In genomic region chr16:64771273-64771672, GRCh38 we compare ENCODE assay signal across 22 cellular contexts.
DNase-seq lines count a peak whose midpoint lies in the region; ATAC-seq, FAIRE-seq and TF ChIP-seq lines count a peak whose summit lies in the region.
"Had no signal": no experiment of that assay in that cellular context is flagged by ENCODE, and none has a peak within 500 bp of the region (broad histone marks: within the 10 kb centered on the region; RNA-seq: fewer than 3 reads in every experiment).

No MANE protein-coding gene starts in this region.

- no peaks in the 10 kb centered on the region for H3K4me1 ChIP-seq in spleen
- H3K4me1 ChIP-seq in mammary epithelial cell (ENCODE audit: insufficient read depth, low read length): no peaks in the 10 kb centered on the region
- H3K4me1 ChIP-seq: BE2C, Caco-2 had no signal

- intact Hi-C loops in spleen (cut with DNase I; ENCODE audit: low total_unique reads) (no loop called here), mammary epithelial cell (cut with micrococcal nuclease) (no loop called here)

- dilution Hi-C loops in mammary epithelial cell (cut with HindIII; ENCODE audit: low sequenced_read_pairs): no loop called here

- ATAC-seq in esophagus mucosa (peak; percentile 54), GM21390 (IDR thresholded peaks at IDR 0.05; ENCODE audit: unreplicated experiment) (no peak)
- ATAC-seq: GM23338, HCT116 had no signal

- H3K36me3 ChIP-seq in bronchial epithelial cell (ENCODE audit: control insufficient read depth, insufficient read depth, low read length): no peaks in the 10 kb centered on the region
- no peaks in the 10 kb centered on the region for H3K36me3 ChIP-seq in spleen
- H3K36me3 ChIP-seq in mammary epithelial cell (ENCODE audit: insufficient read depth, low read length): no peaks in the 10 kb centered on the region
- H3K36me3 ChIP-seq: BE2C had no signal

- H3K4me2 ChIP-seq in mammary epithelial cell (ENCODE audit: insufficient read depth, low read depth, low read length): no peak overlapping the region
- H3K4me2 ChIP-seq: GM23338 had no signal

- no peak for TF ChIP-seq POLR2A in spleen (IDR thresholded peaks at IDR 0.05)

- no peak overlapping the region for H3K9ac ChIP-seq in mammary epithelial cell (ENCODE audit: insufficient read depth, low read length)

- DNase-seq in RPMI8226: peak; percentile 9
- peak; percentile 23 for DNase-seq in bronchial epithelial cell (ENCODE audit: low read depth)
- DNase-seq in spleen: peak; percentile 60
- DNase-seq in stimulated activated CD4-positive, alpha-beta T cell treated with anti-CD3 and anti-CD28 coated beads, Interleukin-4, amount 100 ng/mL, for 1 hour: no peak
- DNase-seq in mammary epithelial cell: no peak
- DNase-seq: ACHN; BE2C; C1 segment of cervical spinal cord; Caco-2; CD4-positive, alpha-beta T cell; GDM1; HFFc6 had no signal

- no peak for TF ChIP-seq CTCF in bronchial epithelial cell (IDR thresholded peaks at IDR 0.05; ENCODE audit: insufficient read depth, low read length, severe bottlenecking)
- no peak for TF ChIP-seq CTCF in spleen (IDR thresholded peaks at IDR 0.05 in 8 of 11, conservative IDR thresholded peaks at IDR 0.05 in 3 of 11)
- no peak for TF ChIP-seq CTCF in mammary epithelial cell (conservative IDR thresholded peaks at IDR 0.05 in 1 of 2, IDR thresholded peaks at IDR 0.05 in 1 of 2; ENCODE audit: extremely low read depth in 1 of 2, insufficient read depth in 1 of 2, low read depth in 1 of 2, low read length in 2 of 2)

- BruUV-seq in mammary epithelial cell (replicated peaks; lab: Mats Ljungman, UMichigan): no TSS peak

- no peaks in the 10 kb centered on the region for H4K20me1 ChIP-seq in mammary epithelial cell (ENCODE audit: insufficient read depth, low read length)

- in situ Hi-C loops in mammary epithelial cell (cut with MboI; ENCODE audit: low sequenced_read_pairs in 2 of 2): no loop called here

- H2AFZ ChIP-seq in mammary epithelial cell (ENCODE audit: low read depth, low read length): no peak overlapping the region
- H2AFZ ChIP-seq: GM23338 had no signal

- WGBS in spleen, 5 donors: 89 to 96% (median 94%) methylated on average over 11 to 13 of the region's 13 CpGs
- 7% methylated on average over 13 of the region's 13 CpGs for WGBS in mammary epithelial cell (ENCODE audit: low coverage, missing lambda C conversion rate)

- FAIRE-seq in bronchial epithelial cell (lab: Jason Lieb, UNC): no peak
- FAIRE-seq: A204.1, D721Med, GM12892, GM18507, H54 had no signal

- CTCF ChIA-PET in mammary epithelial cell (lab: Charles Lee; ENCODE audit: low non-redundant PET): no interaction called here

- no peaks in the 10 kb centered on the region for H3K79me2 ChIP-seq in mammary epithelial cell (ENCODE audit: insufficient read depth, low read length)

- peaks cover 0 to 21% (median 3%) of the 10 kb centered on the region in 8 donors for H3K9me3 ChIP-seq in spleen
- H3K9me3 ChIP-seq in mammary epithelial cell (replicated peaks; ENCODE audit: insufficient read depth, low read length): no peaks in the 10 kb centered on the region
- H3K9me3 ChIP-seq: BE2C had no signal

- no peak overlapping the region for H3K27ac ChIP-seq in spleen
- no peak overlapping the region for H3K27ac ChIP-seq in mammary epithelial cell (ENCODE audit: insufficient read depth, low read depth, low read length)
- H3K27ac ChIP-seq: HL-60 had no signal

- no peaks in the 10 kb centered on the region for H3K27me3 ChIP-seq in bronchial epithelial cell (ENCODE audit: control insufficient read depth, insufficient read depth, low read length)
- H3K27me3 ChIP-seq in spleen (replicated peaks in 1 of 7): no peaks in the 10 kb centered on the region
- H3K27me3 ChIP-seq in mammary epithelial cell (ENCODE audit: insufficient read depth, low read length): no peaks in the 10 kb centered on the region
- H3K27me3 ChIP-seq: BE2C had no signal

- H3K4me3 ChIP-seq in bronchial epithelial cell (ENCODE audit: low read depth, low read length): no peak overlapping the region
- no peak overlapping the region for H3K4me3 ChIP-seq in spleen
- H3K4me3 ChIP-seq in mammary epithelial cell (replicated peaks in 1 of 3; ENCODE audit: insufficient read depth in 1 of 3, low read depth in 2 of 3, low read length in 3 of 3): no peak overlapping the region
- H3K4me3 ChIP-seq: GM23338 had no signal

Comparison
In these comparisons a context has a peak if more than half of its experiments do, and no peak if none do; other contexts are left out.
1. DNase-seq: peak in RPMI8226 (single experiment), bronchial epithelial cell (single experiment) and spleen (single experiment); none in stimulated activated CD4-positive, alpha-beta T cell treated with anti-CD3 and anti-CD28 coated beads, Interleukin-4, amount 100 ng/mL, for 1 hour (single experiment) and mammary epithelial cell (single experiment).